15 cellular contexts compared by ENCODE assay signal in genomic region chr17:29444589-29444988, GRCh38. TPM values are rescaled to one million over a fixed set of nuclear protein-coding genes. Genes with fewer than 3 reads are reported as not detected.
DNase-seq lines count a peak whose midpoint lies in the region; ATAC-seq, FAIRE-seq and TF ChIP-seq lines count a peak whose summit lies in the region.
"Had no signal": no experiment of that assay in that cellular context is flagged by ENCODE, and none has a peak within 500 bp of the region (broad histone marks: within the 10 kb centered on the region; RNA-seq: fewer than 3 reads in every experiment).

No MANE protein-coding gene starts in this region.

- no peaks in the 10 kb centered on the region for H3K9me3 Mint-ChIP-seq in neural progenitor cell
- H3K9me3 Mint-ChIP-seq: naive B cell had no signal

- H3F3A ChIP-seq in neural progenitor cell (ENCODE audit: low read depth): peaks cover 5% of the 10 kb centered on the region

- H3K27ac Mint-ChIP-seq in neural progenitor cell: no peak overlapping the region

- H3K9ac ChIP-seq in neural progenitor cell: no peak overlapping the region

- peaks cover 8% of the 10 kb centered on the region for H3K4me1 ChIP-seq in foreskin keratinocyte
- H3K4me1 ChIP-seq in neural progenitor cell: no peaks in the 10 kb centered on the region

- no peak overlapping the region for H2AFZ ChIP-seq in neural progenitor cell (replicated peaks)

- peak; percentile 23 for DNase-seq in A172 (ENCODE audit: low spot score)
- DNase-seq in H54 (ENCODE audit: insufficient read length, low spot score): peak; percentile 33
- DNase-seq in amniotic epithelial cell (ENCODE audit: low read depth): peak; percentile 66
- DNase-seq in foreskin keratinocyte: peak in 1 of 2 donors; percentile 38
- no peak for DNase-seq in NCI-H345 treated with DMSO at 0.1 percent for 48 hours (lab: John Stamatoyannopoulos, UW; ENCODE audit: unreplicated experiment)
- DNase-seq in neural progenitor cell (ENCODE audit: low spot score): no peak
- DNase-seq in NCI-H2081 (lab: John Stamatoyannopoulos, UW): no peak
- DNase-seq: activated CD8-positive, alpha-beta memory T cell treated with anti-CD3 and anti-CD28 coated beads, Interleukin-2, amount 50 U/mL, for 4 hours; brain microvascular endothelial cell; DND-41; MG63; naive B cell; Peyer's patch; upper lobe of left lung had no signal

- TF ChIP-seq CTCF in foreskin keratinocyte (conservative IDR thresholded peaks at IDR 0.05) (no peak), neural progenitor cell (IDR thresholded peaks at IDR 0.05) (no peak)

- no peaks in the 10 kb centered on the region for H3K4me1 Mint-ChIP-seq in neural progenitor cell

- peaks cover 100% of the 10 kb centered on the region for H3K79me2 ChIP-seq in neural progenitor cell (ENCODE audit: low read depth)

- H3K4me3 Mint-ChIP-seq in neural progenitor cell: no peak overlapping the region
- H3K4me3 Mint-ChIP-seq: naive B cell had no signal

- no peaks in the 10 kb centered on the region for H3K36me3 ChIP-seq in neural progenitor cell
- H3K36me3 ChIP-seq: brain microvascular endothelial cell, Peyer's patch, upper lobe of left lung had no signal

- H3K27me3 Mint-ChIP-seq in neural progenitor cell (ENCODE audit: insufficient read depth, low read depth): no peaks in the 10 kb centered on the region
- H3K27me3 Mint-ChIP-seq: naive B cell had no signal

- no peaks in the 10 kb centered on the region for H3K9me3 ChIP-seq in neural progenitor cell (ENCODE audit: low read depth)
- H3K9me3 ChIP-seq: MG63, Peyer's patch, upper lobe of left lung had no signal

- peaks cover 12% of the 10 kb centered on the region for H3K36me3 Mint-ChIP-seq in neural progenitor cell

- H3K27ac ChIP-seq in foreskin keratinocyte (no peak overlapping the region), neural progenitor cell (no peak overlapping the region)
- H3K27ac ChIP-seq: brain microvascular endothelial cell, Peyer's patch, upper lobe of left lung had no signal

- H4K20me1 ChIP-seq in neural progenitor cell (ENCODE audit: low read depth): peaks cover 98% of the 10 kb centered on the region

- H3K27me3 ChIP-seq in foreskin keratinocyte: no peaks in the 10 kb centered on the region
- no peaks in the 10 kb centered on the region for H3K27me3 ChIP-seq in neural progenitor cell
- H3K27me3 ChIP-seq: brain microvascular endothelial cell, MG63, Peyer's patch, upper lobe of left lung had no signal

- no peak for TF ChIP-seq POLR2A in H54 (IDR thresholded peaks at IDR 0.05; ENCODE audit: low read depth, low read length)

- no peak overlapping the region for H3K4me3 ChIP-seq in neural progenitor cell
- H3K4me3 ChIP-seq: MG63, Peyer's patch, upper lobe of left lung had no signal

- no peak overlapping the region for H3K4me2 ChIP-seq in neural progenitor cell

- peak; percentile 90 for FAIRE-seq in H54 (lab: Jason Lieb, UNC)

- ATAC-seq in foreskin keratinocyte (peak; percentile 45), HG02884 (IDR thresholded peaks at IDR 0.05; ENCODE audit: unreplicated experiment) (no peak)

RNA-seq across cellular contexts. Expression of gene TAOK1, which starts 54.4 kb away (rescaled TPM):
- total RNA-seq in A172 (2014; rRNA removed; shearing (Covaris generic)): 46.6 and 64.3 TPM in 2 replicates
- 34.5 and 36.9 TPM in 2 replicates for total RNA-seq in foreskin keratinocyte
- 4.1 and 4.5 TPM in 2 replicates for polyA plus RNA-seq in foreskin keratinocyte
- 83.9 and 125 TPM in 2 replicates for total RNA-seq in neural progenitor cell (ENCODE audit: low replicate concordance)

Comparison
In these comparisons a context has a peak if more than half of its experiments do, and no peak if none do; other contexts are left out.
1. DNase-seq: peak in A172 (single experiment), H54 (single experiment) and amniotic epithelial cell (single experiment); none in NCI-H345 treated with DMSO at 0.1 percent for 48 hours (single experiment), neural progenitor cell (single experiment) and NCI-H2081 (0 of 2).